In the genomic region with DNA sequence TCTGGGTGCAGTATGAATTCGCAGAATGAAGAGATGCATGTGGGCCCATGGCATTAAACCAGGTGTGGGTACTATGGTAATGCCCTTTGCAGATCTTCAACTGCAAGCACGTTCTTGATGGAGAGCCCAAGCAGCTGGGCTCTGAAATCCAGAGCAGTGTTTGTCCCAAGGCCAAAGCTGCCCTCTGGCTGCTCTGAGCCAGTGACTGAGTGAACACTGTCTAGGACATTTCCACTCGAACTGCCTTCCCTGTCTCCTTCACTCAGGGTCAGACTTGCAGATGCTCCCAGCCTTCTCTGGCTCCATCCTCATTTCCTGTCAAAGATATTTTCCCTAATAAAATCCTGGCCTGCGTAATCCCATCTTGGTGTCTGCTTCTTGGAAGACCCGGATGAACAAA, we compare ENCODE assay signal across 11 cellular contexts.
"Had no signal": no experiment of that assay in that cellular context is flagged by ENCODE, and none has a peak within 500 bp of the region (broad histone marks: within the 10 kb centered on the region; RNA-seq: fewer than 3 reads in every experiment).

No MANE protein-coding gene starts in this region.

- H3K9me3 ChIP-seq: HAP-1 had no signal

- H3K9ac ChIP-seq: GM23248 had no signal

- ATAC-seq: GM23338, HCT116 had no signal

- DNase-seq: GM23248, GOT3, H7, H9, HCEC 1CT, HFFc6 had no signal

- H3K4me1 ChIP-seq: HAP-1 had no signal

- H2AFZ ChIP-seq: GM23248, GM23338 had no signal

- H3K27ac ChIP-seq: GM23248 had no signal

- H3K4me3 ChIP-seq: GM23248, GM23338, HAP-1 had no signal

- H3K4me2 ChIP-seq: GM23338 had no signal

- H3K36me3 ChIP-seq: HAP-1 had no signal

- FAIRE-seq: H1, H54 had no signal
